Comparison of ENCODE assay signal across 13 cellular contexts in the genomic region with DNA sequence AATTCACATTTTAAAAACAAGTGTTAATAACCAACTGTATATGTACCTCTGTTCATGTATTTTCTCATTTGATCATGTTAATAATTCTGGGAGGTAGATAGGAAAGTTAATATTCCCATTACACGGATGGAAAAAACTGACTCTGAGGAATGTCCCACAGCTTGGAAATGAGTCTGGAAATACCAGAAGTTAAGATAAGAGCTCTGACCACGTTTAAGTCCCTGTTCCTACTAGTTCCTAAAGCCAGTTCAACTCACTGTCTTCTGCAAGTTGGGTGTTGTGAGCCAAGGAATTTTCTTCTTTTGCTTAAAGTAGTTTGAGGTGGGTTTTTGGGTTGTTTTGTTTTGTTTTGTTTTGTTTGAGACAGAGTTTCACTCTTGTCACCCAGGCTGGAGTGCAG.
"Had no signal": no experiment of that assay in that cellular context is flagged by ENCODE, and none has a peak within 500 bp of the region (broad histone marks: within the 10 kb centered on the region; RNA-seq: fewer than 3 reads in every experiment).

No MANE protein-coding gene starts in this region.

- H3K4me3 Mint-ChIP-seq: activated naive CD8-positive, alpha-beta T cell treated with anti-CD3 and anti-CD28 coated beads, Interleukin-2, amount 50 U/mL, for 24 hours; endodermal cell; natural killer cell; stimulated activated effector memory CD8-positive, alpha-beta T cell treated with anti-CD3 and anti-CD28 coated beads, Interleukin-12 subunit alpha, Interleukin-12 subunit beta, amount 100 ng/mL, for 72 hours; T-helper 2 cell treated with Interferon-gamma antibody and Interleukin-4, amounts not matched to agents 5 μg/mL and 100 μg/mL, for 36 hours had no signal

- H3K9me3 Mint-ChIP-seq: natural killer cell; stimulated activated effector memory CD8-positive, alpha-beta T cell treated with anti-CD3 and anti-CD28 coated beads, Interleukin-12 subunit alpha, Interleukin-12 subunit beta, amount 100 ng/mL, for 72 hours had no signal

- H3K4me1 Mint-ChIP-seq: natural killer cell had no signal

- H3K4me3 ChIP-seq: hepatocyte, left ventricle myocardium inferior had no signal

- H3K4me1 ChIP-seq: left ventricle myocardium inferior had no signal

- H3K79me2 ChIP-seq: hepatocyte had no signal

- H2AFZ ChIP-seq: hepatocyte had no signal

- H3K27me3 ChIP-seq: hepatocyte had no signal

- H3K4me2 ChIP-seq: hepatocyte had no signal

- H3K36me3 Mint-ChIP-seq: natural killer cell; stimulated activated effector memory CD8-positive, alpha-beta T cell treated with anti-CD3 and anti-CD28 coated beads, Interleukin-12 subunit alpha, Interleukin-12 subunit beta, amount 100 ng/mL, for 72 hours had no signal

- H3K27ac ChIP-seq: hepatocyte, left ventricle myocardium inferior, neutrophil had no signal

- H3K27ac Mint-ChIP-seq: endodermal cell; natural killer cell; stimulated activated effector memory CD8-positive, alpha-beta T cell treated with anti-CD3 and anti-CD28 coated beads, Interleukin-12 subunit alpha, Interleukin-12 subunit beta, amount 100 ng/mL, for 72 hours; T-helper 2 cell treated with Interferon-gamma antibody and Interleukin-4, amounts not matched to agents 5 μg/mL and 100 μg/mL, for 36 hours had no signal

- DNase-seq: activated CD4-positive, alpha-beta T cell treated with anti-CD3 and anti-CD28 coated beads, Interleukin-2, amount 50 U/mL, for 4 hours; activated CD4-positive, CD25-positive, alpha-beta regulatory T cell; activated naive CD4-positive, alpha-beta T cell; activated naive CD8-positive, alpha-beta T cell treated with anti-CD3 and anti-CD28 coated beads, Interleukin-2, amount 50 U/mL, for 24 hours; aorta; endodermal cell; left ventricle myocardium inferior; natural killer cell; retina had no signal

- H3K9me3 ChIP-seq: neutrophil had no signal

- H3K36me3 ChIP-seq: left ventricle myocardium inferior, neutrophil had no signal
